ENCODE assay signal across 29 cellular contexts in genomic region chr13:33402975-33403374, GRCh38.
"Had no signal": no experiment of that assay in that cellular context is flagged by ENCODE, and none has a peak within 500 bp of the region (broad histone marks: within the 10 kb centered on the region; RNA-seq: fewer than 3 reads in every experiment).

No MANE protein-coding gene starts in this region.

- H3K27ac ChIP-seq: coronary artery, esophagus muscularis mucosa, heart right ventricle, psoas muscle, skin epidermis, spleen, testis, upper lobe of left lung had no signal

- H3K27me3 ChIP-seq: esophagus muscularis mucosa, heart right ventricle, spleen, testis, tibial nerve, upper lobe of left lung had no signal

- H3K4me1 Mint-ChIP-seq: immature natural killer cell; naive thymus-derived CD4-positive, alpha-beta T cell; stimulated activated memory B cell treated with anti-CD40 and anti-IgM and Interleukin-4, amounts not matched to agents 10 μg/mL and 1 μg/mL and 100 μg/mL, for 72 hours had no signal

- H3K9me3 Mint-ChIP-seq: stimulated activated memory B cell treated with anti-CD40 and anti-IgM and Interleukin-4, amounts not matched to agents 10 μg/mL and 1 μg/mL and 100 μg/mL, for 72 hours had no signal

- DNase-seq: dermis blood vessel endothelial cell; effector memory CD4-positive, alpha-beta T cell; foreskin melanocyte; glutamatergic neuron; heart right ventricle; hippocampal formation; immature natural killer cell; islet precursor cell; kidney glomerular epithelial cell; left colon; mesendoderm; midbrain; naive thymus-derived CD4-positive, alpha-beta T cell; nucleus accumbens; posterior cingulate gyrus; psoas muscle; right cardiac atrium; spleen; stimulated activated CD4-positive, alpha-beta T cell treated with anti-CD3 and anti-CD28 coated beads, Interleukin-4, amount 100 ng/mL, for 4 hours; stimulated activated naive CD8-positive, alpha-beta T cell treated with anti-CD3 and anti-CD28 coated beads, Interleukin-15, Interleukin-2, amounts not matched to agents 100 U/mL and 50 U/mL, for 24 hours; substantia nigra; testis; upper lobe of left lung had no signal

- H3K27ac Mint-ChIP-seq: immature natural killer cell; naive thymus-derived CD4-positive, alpha-beta T cell; stimulated activated memory B cell treated with anti-CD40 and anti-IgM and Interleukin-4, amounts not matched to agents 10 μg/mL and 1 μg/mL and 100 μg/mL, for 72 hours had no signal

- H3K36me3 ChIP-seq: esophagus muscularis mucosa, heart right ventricle, spleen, tibial nerve, upper lobe of left lung had no signal

- H3K4me1 ChIP-seq: psoas muscle, spleen, testis had no signal

- H3K36me3 Mint-ChIP-seq: immature natural killer cell; naive thymus-derived CD4-positive, alpha-beta T cell; stimulated activated memory B cell treated with anti-CD40 and anti-IgM and Interleukin-4, amounts not matched to agents 10 μg/mL and 1 μg/mL and 100 μg/mL, for 72 hours had no signal

- ATAC-seq: left colon; naive thymus-derived CD4-positive, alpha-beta T cell; psoas muscle; right cardiac atrium; stimulated activated memory B cell treated with anti-CD40 and anti-IgM and Interleukin-4, amounts not matched to agents 10 μg/mL and 1 μg/mL and 100 μg/mL, for 72 hours; stimulated activated naive CD8-positive, alpha-beta T cell treated with anti-CD3 and anti-CD28 coated beads, Interleukin-15, Interleukin-2, amounts not matched to agents 100 U/mL and 50 U/mL, for 24 hours had no signal

- H3K4me3 ChIP-seq: coronary artery, esophagus muscularis mucosa, heart right ventricle, psoas muscle, skin epidermis, spleen, testis, tibial nerve, upper lobe of left lung had no signal

- H3K4me3 Mint-ChIP-seq: immature natural killer cell; naive thymus-derived CD4-positive, alpha-beta T cell; nephron; stimulated activated memory B cell treated with anti-CD40 and anti-IgM and Interleukin-4, amounts not matched to agents 10 μg/mL and 1 μg/mL and 100 μg/mL, for 72 hours had no signal

- H3K27me3 Mint-ChIP-seq: stimulated activated memory B cell treated with anti-CD40 and anti-IgM and Interleukin-4, amounts not matched to agents 10 μg/mL and 1 μg/mL and 100 μg/mL, for 72 hours had no signal

- H3K9me3 ChIP-seq: esophagus muscularis mucosa, heart right ventricle, psoas muscle, spleen, testis, tibial nerve, upper lobe of left lung had no signal
